27 cellular contexts compared by ENCODE assay signal in the genomic region with DNA sequence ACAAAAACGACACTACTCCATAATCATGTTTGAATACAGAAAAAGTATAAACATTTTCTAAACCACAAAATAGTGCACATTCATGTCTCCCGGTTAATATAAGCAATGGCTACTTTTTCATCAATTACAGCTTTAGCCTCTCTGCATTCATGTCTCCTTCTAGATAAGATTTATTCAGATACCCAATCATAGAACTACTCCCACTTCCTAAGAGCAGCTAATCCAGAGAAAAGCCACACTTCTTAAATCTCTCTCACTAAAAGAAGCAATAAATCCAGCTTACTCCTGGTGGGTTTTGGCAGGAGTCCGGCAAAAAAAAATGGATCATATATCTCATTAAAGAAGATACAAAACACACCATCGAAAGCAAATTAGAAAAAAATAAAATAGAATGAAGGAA. TPM values are rescaled to one million over a fixed set of nuclear protein-coding genes. Genes with fewer than 3 reads are reported as not detected.
"Had no signal": no experiment of that assay in that cellular context is flagged by ENCODE, and none has a peak within 500 bp of the region (broad histone marks: within the 10 kb centered on the region; RNA-seq: fewer than 3 reads in every experiment).

No MANE protein-coding gene starts in this region.

- DNase-seq: activated CD4-positive, alpha-beta memory T cell treated with anti-CD3 and anti-CD28 coated beads, Interleukin-2, amount 10 ng/mL, durations not matched to agents 7 days and 5 days; activated CD4-positive, alpha-beta T cell treated with anti-CD3 and anti-CD28 coated beads for 1 hour; activated CD4-positive, alpha-beta T cell treated with anti-CD3 and anti-CD28 coated beads for 4 hours; activated CD4-positive, alpha-beta T cell treated with anti-CD3 and anti-CD28 coated beads, Interleukin-2, amount 10 ng/mL, durations not matched to agents 7 days and 5 days; activated CD4-positive, alpha-beta T cell treated with anti-CD3 and anti-CD28 coated beads, Interleukin-2, amount 50 U/mL, for 4 hours; activated CD8-positive, alpha-beta memory T cell treated with anti-CD3 and anti-CD28 coated beads, Interleukin-2, amount 50 U/mL, for 48 hours; activated gamma-delta T cell; activated naive CD4-positive, alpha-beta T cell treated with anti-CD3 and anti-CD28 coated beads, Interleukin-2, amount 50 U/mL, for 16 hours; activated naive CD4-positive, alpha-beta T cell treated with Interleukin-2 at 50 U/mL for 16 hours; activated T-cell treated with anti-CD3 and anti-CD28 coated beads for 4 hours; activated T-cell treated with anti-CD3 and anti-CD28 coated beads, Interleukin-2, amount 50 U/mL, for 24 hours; activated T-cell treated with anti-CD3 and anti-CD28 coated beads, Interleukin-2, amount 50 U/mL, for 72 hours; amygdala; aorta; body of pancreas; caudate nucleus; colonic mucosa; effector CD8-positive, alpha-beta T cell; esophagus squamous epithelium; heart left ventricle; T-helper 2 cell had no signal

- FAIRE-seq: endometrium, endothelial cell of umbilical vein had no signal

- H3K36me3 ChIP-seq: colonic mucosa, esophagus squamous epithelium, heart left ventricle had no signal

- H3K4me1 Mint-ChIP-seq: activated CD4-positive, alpha-beta memory T cell treated with anti-CD3 and anti-CD28 coated beads, Interleukin-2, amount 10 ng/mL, durations not matched to agents 7 days and 5 days; activated CD4-positive, alpha-beta T cell treated with anti-CD3 and anti-CD28 coated beads, Interleukin-2, amount 10 ng/mL, durations not matched to agents 7 days and 5 days had no signal

- H3K27ac ChIP-seq: body of pancreas, colonic mucosa, epithelial cell of prostate, esophagus squamous epithelium, heart left ventricle had no signal

- H3K9me3 ChIP-seq: body of pancreas, colonic mucosa, esophagus squamous epithelium had no signal

- H3K9me3 Mint-ChIP-seq: activated CD4-positive, alpha-beta memory T cell treated with anti-CD3 and anti-CD28 coated beads, Interleukin-2, amount 10 ng/mL, durations not matched to agents 7 days and 5 days; activated CD4-positive, alpha-beta T cell treated with anti-CD3 and anti-CD28 coated beads, Interleukin-2, amount 10 ng/mL, durations not matched to agents 7 days and 5 days; activated T-cell treated with anti-CD3 and anti-CD28 coated beads, Interleukin-2, amount 50 U/mL, for 72 hours had no signal

- H3K27ac Mint-ChIP-seq: activated CD4-positive, alpha-beta memory T cell treated with anti-CD3 and anti-CD28 coated beads, Interleukin-2, amount 10 ng/mL, durations not matched to agents 7 days and 5 days; activated CD4-positive, alpha-beta T cell treated with anti-CD3 and anti-CD28 coated beads, Interleukin-2, amount 10 ng/mL, durations not matched to agents 7 days and 5 days; activated naive CD8-positive, alpha-beta T cell; activated T-cell treated with anti-CD3 and anti-CD28 coated beads, Interleukin-2, amount 50 U/mL, for 24 hours; activated T-cell treated with anti-CD3 and anti-CD28 coated beads, Interleukin-2, amount 50 U/mL, for 72 hours; WTC11 had no signal

- H3K27me3 Mint-ChIP-seq: activated CD4-positive, alpha-beta T cell treated with anti-CD3 and anti-CD28 coated beads, Interleukin-2, amount 10 ng/mL, durations not matched to agents 7 days and 5 days had no signal

- H3K4me3 ChIP-seq: body of pancreas, colonic mucosa, esophagus squamous epithelium, heart left ventricle had no signal

- H3K4me1 ChIP-seq: body of pancreas, colonic mucosa, esophagus squamous epithelium, heart left ventricle had no signal

- H3K4me3 Mint-ChIP-seq: activated CD4-positive, alpha-beta memory T cell treated with anti-CD3 and anti-CD28 coated beads, Interleukin-2, amount 10 ng/mL, durations not matched to agents 7 days and 5 days; activated CD4-positive, alpha-beta T cell treated with anti-CD3 and anti-CD28 coated beads, Interleukin-2, amount 10 ng/mL, durations not matched to agents 7 days and 5 days; activated naive CD8-positive, alpha-beta T cell; activated T-cell treated with anti-CD3 and anti-CD28 coated beads, Interleukin-2, amount 50 U/mL, for 24 hours; activated T-cell treated with anti-CD3 and anti-CD28 coated beads, Interleukin-2, amount 50 U/mL, for 72 hours; WTC11 had no signal

- H3K27me3 ChIP-seq: body of pancreas, colonic mucosa, esophagus squamous epithelium, heart left ventricle had no signal

RNA-seq across cellular contexts. Expression of a gene that starts 20.1 kb away (rescaled TPM):
- total RNA-seq: T-helper 1 cell treated with Interleukin-12 subunit alpha and Interleukin-12 subunit beta and Interleukin-4 antibody, amounts not matched to agents 30 ng/mL and 1 ng/mL, for 36 hours had no signal
